Comparison of ENCODE assay signal across 1 cellular context in the genomic region with DNA sequence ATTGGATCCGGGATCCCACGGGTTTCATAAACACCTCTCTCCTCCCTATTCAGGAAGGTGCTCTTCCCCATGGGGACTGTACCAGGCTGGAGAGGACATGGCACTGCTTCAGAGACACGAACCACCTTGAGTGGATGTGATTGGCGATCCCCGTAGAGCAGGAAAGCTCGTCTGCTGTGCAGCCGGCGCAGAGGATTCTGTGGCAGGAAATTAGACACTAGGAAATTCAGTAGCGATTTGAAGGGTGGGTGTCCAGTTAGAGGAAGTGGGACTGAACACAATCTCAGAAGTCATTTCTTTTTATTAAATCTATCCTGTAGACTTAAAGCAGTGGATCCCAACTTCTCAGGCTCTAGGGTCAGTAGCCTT.
TF ChIP-seq lines count a peak whose summit lies in the region.

No MANE protein-coding gene starts in this region.

TF ChIP-seq in GM12878, 131 proteins besides CTCF, POLR2A, EP300 and RAD21:
- TF ChIP-seq NRF1 (conservative IDR thresholded peaks at IDR 0.05; ENCODE audit: low read depth, low read length): no peak
- no peak; the same call in 1 of the 2 replicates for TF ChIP-seq IKZF1 (conservative IDR thresholded peaks at IDR 0.05)
- TF ChIP-seq SMAD5 (IDR thresholded peaks at IDR 0.05; ENCODE audit: low read depth): no peak
- peak; percentile 38; the same call in 1 of the 2 replicates for TF ChIP-seq EED (IDR thresholded peaks at IDR 0.05; ENCODE audit: low read depth)
- TF ChIP-seq SPI1 (IDR thresholded peaks at IDR 0.05; ENCODE audit: borderline replicate concordance, insufficient read depth, low read depth, low read length): peak; percentile 89
